8 cellular contexts compared by ENCODE assay signal in genomic region chr6:41713161-41713649, GRCh38.
DNase-seq lines count a peak whose midpoint lies in the region; ATAC-seq and TF ChIP-seq lines count a peak whose summit lies in the region.

No MANE protein-coding gene starts in this region.

- no peaks in the 10 kb centered on the region for H3K36me3 ChIP-seq in HEK293 (ENCODE audit: control insufficient read depth in 2 of 2, insufficient read depth in 1 of 2, low read length in 2 of 2)
- no peaks in the 10 kb centered on the region for H3K36me3 ChIP-seq in tibial artery

- H3K27me3 ChIP-seq in tibial artery = no peaks in the 10 kb centered on the region

- intact Hi-C loops in tibial artery (cut with DNase I; ENCODE audit: low total_unique reads) = no loop called here

- H3K27ac ChIP-seq in HEK293 (ENCODE audit: extremely low read depth, low read depth, low read length) (no peak overlapping the region), tibial artery (peak overlapping the region; percentile 74 to 89)

- DNase-seq in ACHN (peak; percentile 77), inferior parietal cortex (ENCODE audit: extremely low spot score) (peak; percentile 74), tibial artery (peak; percentile 38 to 84), cortex of kidney (lab: John Stamatoyannopoulos, UW) (no peak)
- DNase-seq in activated CD4-positive, alpha-beta T cell treated with anti-CD3 and anti-CD28 coated beads, Interleukin-2, amount 50 U/mL, for 1 hour = no peak

- ATAC-seq in SK-N-SH treated with all-trans-retinoic acid at 6 μM for 48 hours = peak; percentile 85
- ATAC-seq in HG02571 (IDR thresholded peaks at IDR 0.05; ENCODE audit: unreplicated experiment) = no peak

- H3K4me1 ChIP-seq in HEK293 (ENCODE audit: control insufficient read depth, insufficient read depth, low read length) = peaks cover 3% of the 10 kb centered on the region; the same call in 1 of the 2 replicates
- H3K4me1 ChIP-seq in tibial artery = peaks cover 0 to 77% (median 59%) of the 10 kb centered on the region in 4 donors

- CTCF ChIA-PET in HEK293 (lab: Yijun Ruan, JAX) = interaction anchor here (0.5 to 1.4 kb wide), 7 partner anchors 8 to 394 kb away, joined by 3 to 5 read pairs (median 3); no protein-coding TSS in a partner anchor

- no peak overlapping the region for H3K4me3 ChIP-seq in HEK293 (ENCODE audit: low read depth, low read length)
- no peak overlapping the region for H3K4me3 ChIP-seq in tibial artery

- POLR2A ChIA-PET in HEK293 (lab: Yijun Ruan, JAX) = interaction anchor here (0.5 to 1.1 kb wide), 3 partner anchors 21 to 296 kb away, joined by 3 to 5 read pairs (median 3); no protein-coding TSS in a partner anchor

- H3K9me3 ChIP-seq in HEK293 (ENCODE audit: control insufficient read depth, insufficient read depth, low read depth, low read length) = no peaks in the 10 kb centered on the region
- no peaks in the 10 kb centered on the region for H3K9me3 ChIP-seq in tibial artery

- TF ChIP-seq CTCF in HEK293 (tag by site-specific recombination; IDR thresholded peaks at IDR 0.05) (no peak), tibial artery (IDR thresholded peaks at IDR 0.05) (no peak)

- in situ Hi-C loops in ACHN (cut with HindIII; ENCODE audit: low pct_ligation_motif_present, low pct_unique_long_range_greater_than_20kb, low sequenced_read_pairs) = no loop called here

TF ChIP-seq in HEK293, 187 proteins besides CTCF, POLR2A, EP300 and RAD21 (continues in another document):
- no peak for TF ChIP-seq ZNF692 (tag by site-specific recombination; IDR thresholded peaks at IDR 0.05)
- no peak for TF ChIP-seq GLIS2 (tag by site-specific recombination; IDR thresholded peaks at IDR 0.05)
- no peak for TF ChIP-seq ZNF350 (tag by site-specific recombination; IDR thresholded peaks at IDR 0.05)
- no peak for TF ChIP-seq HOXC10 (CRISPR knock-in tag; IDR thresholded peaks at IDR 0.05)
- no peak for TF ChIP-seq ZNF48 (tag by site-specific recombination; IDR thresholded peaks at IDR 0.05)
- TF ChIP-seq RBAK (tag by site-specific recombination; IDR thresholded peaks at IDR 0.05) = no peak
- peak; percentile 70 for TF ChIP-seq ZFHX2 (tag by site-specific recombination; conservative IDR thresholded peaks at IDR 0.05)
- no peak for TF ChIP-seq ZNF354C (tag by site-specific recombination; IDR thresholded peaks at IDR 0.05; ENCODE audit: borderline replicate concordance, low read depth)
- peak; percentile 79; the same call in 1 of the 2 replicates for TF ChIP-seq ZBTB48 (tag by site-specific recombination; IDR thresholded peaks at IDR 0.05)
- TF ChIP-seq, protein P1, sequence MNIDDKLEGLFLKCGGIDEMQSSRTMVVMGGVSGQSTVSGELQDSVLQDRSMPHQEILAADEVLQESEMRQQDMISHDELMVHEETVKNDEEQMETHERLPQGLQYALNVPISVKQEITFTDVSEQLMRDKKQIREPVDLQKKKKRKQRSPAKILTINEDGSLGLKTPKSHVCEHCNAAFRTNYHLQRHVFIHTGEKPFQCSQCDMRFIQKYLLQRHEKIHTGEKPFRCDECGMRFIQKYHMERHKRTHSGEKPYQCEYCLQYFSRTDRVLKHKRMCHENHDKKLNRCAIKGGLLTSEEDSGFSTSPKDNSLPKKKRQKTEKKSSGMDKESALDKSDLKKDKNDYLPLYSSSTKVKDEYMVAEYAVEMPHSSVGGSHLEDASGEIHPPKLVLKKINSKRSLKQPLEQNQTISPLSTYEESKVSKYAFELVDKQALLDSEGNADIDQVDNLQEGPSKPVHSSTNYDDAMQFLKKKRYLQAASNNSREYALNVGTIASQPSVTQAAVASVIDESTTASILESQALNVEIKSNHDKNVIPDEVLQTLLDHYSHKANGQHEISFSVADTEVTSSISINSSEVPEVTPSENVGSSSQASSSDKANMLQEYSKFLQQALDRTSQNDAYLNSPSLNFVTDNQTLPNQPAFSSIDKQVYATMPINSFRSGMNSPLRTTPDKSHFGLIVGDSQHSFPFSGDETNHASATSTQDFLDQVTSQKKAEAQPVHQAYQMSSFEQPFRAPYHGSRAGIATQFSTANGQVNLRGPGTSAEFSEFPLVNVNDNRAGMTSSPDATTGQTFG (tag by site-specific recombination; IDR thresholded peaks at IDR 0.05; ENCODE audit: borderline replicate concordance) = no peak
- TF ChIP-seq ZNF23 (tag by site-specific recombination; IDR thresholded peaks at IDR 0.05; ENCODE audit: borderline replicate concordance) = no peak
- no peak for TF ChIP-seq ZNF561 (tag by site-specific recombination; IDR thresholded peaks at IDR 0.05; ENCODE audit: borderline replicate concordance)
- TF ChIP-seq ZNF266 (tag by site-specific recombination; IDR thresholded peaks at IDR 0.05; ENCODE audit: low read depth) = no peak
- TF ChIP-seq EGR2 (tag by site-specific recombination; IDR thresholded peaks at IDR 0.05; ENCODE audit: low read depth) = peak; percentile 69
- TF ChIP-seq ZSCAN16 (tag by site-specific recombination; IDR thresholded peaks at IDR 0.05) = no peak
- peak; percentile 76 for TF ChIP-seq ZBTB20 (tag by site-specific recombination; IDR thresholded peaks at IDR 0.05)

TF ChIP-seq in SK-N-SH treated with all-trans-retinoic acid at 6 μM for 48 hours, 23 proteins besides CTCF, POLR2A, EP300 and RAD21:
- TF ChIP-seq CSRNP3 (CRISPR knock-in tag; IDR thresholded peaks at IDR 0.05) (no peak), CSDC2 (CRISPR knock-in tag; IDR thresholded peaks at IDR 0.05) (no peak), ZFP30 (CRISPR knock-in tag; IDR thresholded peaks at IDR 0.05) (no peak), ESRRG (CRISPR knock-in tag; IDR thresholded peaks at IDR 0.05) (no peak), ZNF70 (CRISPR knock-in tag; IDR thresholded peaks at IDR 0.05) (no peak), BACH2 (CRISPR knock-in tag; IDR thresholded peaks at IDR 0.05; ENCODE audit: borderline replicate concordance) (no peak), GLIS3 (CRISPR knock-in tag; IDR thresholded peaks at IDR 0.05) (no peak), ARNTL (CRISPR knock-in tag; IDR thresholded peaks at IDR 0.05; ENCODE audit: borderline replicate concordance, low read depth) (no peak), ZNF8 (CRISPR knock-in tag; IDR thresholded peaks at IDR 0.05) (no peak), TCF4 (CRISPR knock-in tag; IDR thresholded peaks at IDR 0.05; ENCODE audit: borderline replicate concordance) (no peak), OSR1 (CRISPR knock-in tag; IDR thresholded peaks at IDR 0.05) (no peak)
- TF ChIP-seq, protein P2, sequence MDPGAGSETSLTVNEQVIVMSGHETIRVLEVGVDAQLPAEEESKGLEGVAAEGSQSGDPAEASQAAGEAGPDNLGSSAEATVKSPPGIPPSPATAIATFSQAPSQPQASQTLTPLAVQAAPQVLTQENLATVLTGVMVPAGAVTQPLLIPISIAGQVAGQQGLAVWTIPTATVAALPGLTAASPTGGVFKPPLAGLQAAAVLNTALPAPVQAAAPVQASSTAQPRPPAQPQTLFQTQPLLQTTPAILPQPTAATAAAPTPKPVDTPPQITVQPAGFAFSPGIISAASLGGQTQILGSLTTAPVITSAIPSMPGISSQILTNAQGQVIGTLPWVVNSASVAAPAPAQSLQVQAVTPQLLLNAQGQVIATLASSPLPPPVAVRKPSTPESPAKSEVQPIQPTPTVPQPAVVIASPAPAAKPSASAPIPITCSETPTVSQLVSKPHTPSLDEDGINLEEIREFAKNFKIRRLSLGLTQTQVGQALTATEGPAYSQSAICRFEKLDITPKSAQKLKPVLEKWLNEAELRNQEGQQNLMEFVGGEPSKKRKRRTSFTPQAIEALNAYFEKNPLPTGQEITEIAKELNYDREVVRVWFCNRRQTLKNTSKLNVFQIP (CRISPR knock-in tag; IDR thresholded peaks at IDR 0.05; ENCODE audit: borderline replicate concordance, low read depth) = no peak
- TF ChIP-seq, protein P3, sequence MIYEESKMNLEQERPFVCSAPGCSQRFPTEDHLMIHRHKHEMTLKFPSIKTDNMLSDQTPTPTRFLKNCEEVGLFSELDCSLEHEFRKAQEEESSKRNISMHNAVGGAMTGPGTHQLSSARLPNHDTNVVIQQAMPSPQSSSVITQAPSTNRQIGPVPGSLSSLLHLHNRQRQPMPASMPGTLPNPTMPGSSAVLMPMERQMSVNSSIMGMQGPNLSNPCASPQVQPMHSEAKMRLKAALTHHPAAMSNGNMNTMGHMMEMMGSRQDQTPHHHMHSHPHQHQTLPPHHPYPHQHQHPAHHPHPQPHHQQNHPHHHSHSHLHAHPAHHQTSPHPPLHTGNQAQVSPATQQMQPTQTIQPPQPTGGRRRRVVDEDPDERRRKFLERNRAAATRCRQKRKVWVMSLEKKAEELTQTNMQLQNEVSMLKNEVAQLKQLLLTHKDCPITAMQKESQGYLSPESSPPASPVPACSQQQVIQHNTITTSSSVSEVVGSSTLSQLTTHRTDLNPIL (CRISPR knock-in tag; IDR thresholded peaks at IDR 0.05; ENCODE audit: low read depth) = no peak

Comparison
In these comparisons a context has a peak if more than half of its experiments do, and no peak if none do; other contexts are left out.
1. DNase-seq: peak in ACHN (single experiment), inferior parietal cortex (single experiment) and tibial artery (2 of 2); none in activated CD4-positive, alpha-beta T cell treated with anti-CD3 and anti-CD28 coated beads, Interleukin-2, amount 50 U/mL, for 1 hour (single experiment) and cortex of kidney (single experiment).